In the genomic region with DNA sequence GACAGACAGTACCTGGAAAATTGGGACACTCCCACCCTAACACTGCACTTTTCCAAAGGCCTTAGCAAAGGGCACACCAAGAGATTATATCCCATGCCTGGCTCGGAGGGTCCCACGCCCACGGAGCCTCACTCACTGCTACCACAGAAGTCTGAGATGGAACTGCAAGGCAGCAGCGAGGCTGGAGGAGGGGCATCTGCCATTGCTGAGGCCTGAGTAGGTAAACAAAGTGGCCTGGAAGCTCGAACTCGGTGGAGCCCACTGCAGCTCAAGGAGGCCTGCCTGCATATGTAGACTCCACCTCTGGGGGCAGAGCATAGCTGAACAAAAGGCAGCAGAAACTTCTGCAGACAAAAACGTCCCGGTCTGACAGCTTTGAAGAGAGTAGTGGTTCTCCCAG, we compare ENCODE assay signal across 5 cellular contexts.
A peak's percentile ranks its signal among the peaks of the same experiment; 100 is the strongest.
DNase-seq lines count a peak whose midpoint lies in the region; ATAC-seq and TF ChIP-seq lines count a peak whose summit lies in the region.
"Not testable (repeated sequence)": the region's sequence is repeated elsewhere in the genome, so short reads cannot be mapped to it uniquely, and the experiment has no call there.

No MANE protein-coding gene starts in this region.

- H3K27me3 Mint-ChIP-seq in GM23338 (ENCODE audit: insufficient read depth, low read depth, poor library complexity); endodermal cell (ENCODE audit: insufficient read depth): not testable (repeated sequence)
- H3K27me3 Mint-ChIP-seq in WTC11 (ENCODE audit: low read depth) = peaks cover 16% of the 10 kb centered on the region

- not testable (repeated sequence) for H3K36me3 ChIP-seq in GM23338 (ENCODE audit: insufficient read depth); KMS-11 (ENCODE audit: insufficient read depth); endodermal cell (ENCODE audit: control insufficient read depth, insufficient read depth, low read length)

- not testable (repeated sequence) for H3K9me2 ChIP-seq in GM23338 (ENCODE audit: insufficient read depth)

- H3K4me3 Mint-ChIP-seq in GM23338, WTC11, endodermal cell: not testable (repeated sequence)

- H2AFZ ChIP-seq in GM23338 (peak overlapping the region; percentile 10; the same call in 1 of the 2 replicates), KMS-11 (ENCODE audit: low read depth) (peak overlapping the region; percentile 34; the same call in 1 of the 2 replicates)

- DNase-seq in GM23338 (ENCODE audit: low spot score) = not testable (repeated sequence)
- peak; percentile 20 for DNase-seq in WTC11 (ENCODE audit: low spot score)
- DNase-seq in endodermal cell = peak; percentile 54

- not testable (repeated sequence) for H3K9ac ChIP-seq in KMS-11; endodermal cell (ENCODE audit: extremely low read depth, low read length, poor library complexity, severe bottlenecking)

- H3K36me3 Mint-ChIP-seq in GM23338 (ENCODE audit: low read depth); endodermal cell (ENCODE audit: low read depth): not testable (repeated sequence)
- H3K36me3 Mint-ChIP-seq in WTC11 = peaks cover 33% of the 10 kb centered on the region

- H3K9me3 Mint-ChIP-seq in GM23338 (peaks cover 16% of the 10 kb centered on the region), WTC11 (peaks cover 49% of the 10 kb centered on the region), endodermal cell (peaks cover 48% of the 10 kb centered on the region)

- H3K27me3 ChIP-seq in GM23338 (ENCODE audit: insufficient read depth); KMS-11 (ENCODE audit: insufficient read depth, low read depth); endodermal cell (ENCODE audit: control insufficient read depth, insufficient read depth, low read length, poor library complexity, severe bottlenecking): not testable (repeated sequence)

- 0 out of 2 replicates have a peak, but pooled peaks have one; percentile 19 for TF ChIP-seq CTCF in 22Rv1 (IDR thresholded peaks at IDR 0.05)
- not testable (repeated sequence) for TF ChIP-seq CTCF in GM23338 (conservative IDR thresholded peaks at IDR 0.05; ENCODE audit: low read depth in 2 of 2); KMS-11 (conservative IDR thresholded peaks at IDR 0.05; ENCODE audit: low read depth, low read length); WTC11 (IDR thresholded peaks at IDR 0.05); endodermal cell (conservative IDR thresholded peaks at IDR 0.05)

- 81 to 87% methylated on average over 8 of the region's 8 CpGs for WGBS in endodermal cell (ENCODE audit: insufficient coverage in 1 of 2, insufficient read length in 1 of 2), 2 experiments

- POLR2A ChIA-PET in WTC11 (lab: Charles Lee) = not testable (repeated sequence)

- not testable (repeated sequence) for H4K20me1 ChIP-seq in GM23338 (replicated peaks; ENCODE audit: insufficient read depth); KMS-11 (ENCODE audit: insufficient read depth)

- H3K9me3 ChIP-seq in endodermal cell (ENCODE audit: control insufficient read depth, low read length) = peaks cover 14% of the 10 kb centered on the region

- H3K27ac Mint-ChIP-seq in GM23338, WTC11, endodermal cell: not testable (repeated sequence)

- not testable (repeated sequence) for H3K4me3 ChIP-seq in GM23338; KMS-11 (IDR thresholded peaks at IDR 0.05; ENCODE audit: insufficient read depth, low read depth, low read length); endodermal cell (ENCODE audit: low read length)

- H3K79me2 ChIP-seq in GM23338 (replicated peaks; ENCODE audit: insufficient read depth); KMS-11 (ENCODE audit: insufficient read depth, low read depth): not testable (repeated sequence)

- not testable (repeated sequence) for H3K4me1 ChIP-seq in GM23338 (ENCODE audit: insufficient read depth); endodermal cell (ENCODE audit: control insufficient read depth, insufficient read depth, low read length)
- H3K4me1 ChIP-seq in KMS-11 (ENCODE audit: low read depth, poor library complexity, severe bottlenecking) = peaks cover 38% of the 10 kb centered on the region

- ATAC-seq in GM23338, WTC11: not testable (repeated sequence)

- CTCF ChIA-PET in WTC11 (lab: Charles Lee) = not testable (repeated sequence)

- not testable (repeated sequence) for H3F3A ChIP-seq in GM23338 (replicated peaks; ENCODE audit: low read depth)

- not testable (repeated sequence) for H3K4me1 Mint-ChIP-seq in GM23338, WTC11, endodermal cell

- not testable (repeated sequence) for H3K27ac ChIP-seq in 22Rv1; GM23338 (ENCODE audit: low read depth); endodermal cell (ENCODE audit: low read depth, low read length)
- peak overlapping the region; percentile 79; the same call in 1 of the 2 replicates for H3K27ac ChIP-seq in KMS-11

- H3K4me2 ChIP-seq in GM23338, KMS-11: not testable (repeated sequence)
